11 cellular contexts compared by ENCODE assay signal in genomic region chr17:52297230-52298010, GRCh38.
DNase-seq lines count a peak whose midpoint lies in the region; ATAC-seq, FAIRE-seq and TF ChIP-seq lines count a peak whose summit lies in the region.
"Had no signal": no experiment of that assay in that cellular context is flagged by ENCODE, and none has a peak within 500 bp of the region (broad histone marks: within the 10 kb centered on the region; RNA-seq: fewer than 3 reads in every experiment).

No MANE protein-coding gene starts in this region.

- intact Hi-C loops in K562 (cut with micrococcal nuclease), result no loop called here
- intact Hi-C loops in left ventricle myocardium superior (cut with micrococcal nuclease), result no loop called here

- no peak overlapping the region for H3K9ac ChIP-seq in K562 (ENCODE audit: insufficient read depth in 1 of 2, low read depth in 2 of 2, low read length in 2 of 2)

- H3K4me2 ChIP-seq in K562 (ENCODE audit: insufficient read depth, low read length), result no peak overlapping the region

- TF ChIP-seq POLR2A in K562 (conservative IDR thresholded peaks at IDR 0.05), result no peak

- POLR2A ChIA-PET in K562 (lab: Yijun Ruan, JAX), result no interaction called here

- no peak overlapping the region for H2AFZ ChIP-seq in K562 (ENCODE audit: low read depth, low read length)

- peak; percentile 23 for DNase-seq in NOMO-1 treated with DMSO at 0.1 percent for 48 hours (lab: John Stamatoyannopoulos, UW; ENCODE audit: unreplicated experiment)
- no peak for DNase-seq in NOMO-1 (lab: John Stamatoyannopoulos, UW; ENCODE audit: unreplicated experiment in 2 of 2)
- peak; percentile 28 for DNase-seq in NAMALWA (ENCODE audit: low spot score)
- DNase-seq in K562 (ENCODE audit: extremely low read depth in 1 of 4, low spot score in 3 of 4), result no peak
- DNase-seq in renal cortical epithelial cell (ENCODE audit: low read depth), result peak; percentile 9
- DNase-seq in activated CD4-positive, alpha-beta T cell treated with anti-CD3 and anti-CD28 coated beads for 48 hours, result no peak
- no peak for DNase-seq in inferior parietal cortex (ENCODE audit: extremely low spot score)
- no peak for DNase-seq in left ventricle myocardium superior
- DNase-seq: activated CD4-positive, alpha-beta T cell treated with anti-CD3 and anti-CD28 coated beads, Interleukin-2, amount 50 U/mL, for 48 hours; stimulated activated naive CD8-positive, alpha-beta T cell treated with anti-CD3 and anti-CD28 coated beads, Interleukin-15, amount 100 ng/mL, for 72 hours had no signal

- no peak for TF ChIP-seq EP300 in K562 (IDR thresholded peaks at IDR 0.05; ENCODE audit: low read length)

- in situ Hi-C loops in K562 (cut with MboI), result no loop called here

- no peak for TF ChIP-seq CTCF in K562 (IDR thresholded peaks at IDR 0.05 in 2 of 3, conservative IDR thresholded peaks at IDR 0.05 in 1 of 3; ENCODE audit: insufficient read depth in 2 of 3, low read depth in 1 of 3, low read length in 3 of 3)

- no peaks in the 10 kb centered on the region for H4K20me1 ChIP-seq in K562 (replicated peaks; ENCODE audit: control insufficient read depth, insufficient read depth, low read length)

- CTCF ChIA-PET in K562 (lab: Yijun Ruan, JAX; ENCODE audit: low intra/inter-chr PET ratio), result no interaction called here

- ATAC-seq in K562 (no peak), left ventricle myocardium superior (no peak)
- ATAC-seq: Right ventricle myocardium inferior; stimulated activated naive CD8-positive, alpha-beta T cell treated with anti-CD3 and anti-CD28 coated beads, Interleukin-15, amount 100 ng/mL, for 72 hours had no signal

- H3K27me3 ChIP-seq in K562 (ENCODE audit: control insufficient read depth in 2 of 2, insufficient read depth in 2 of 2, low read length in 2 of 2), result no peaks in the 10 kb centered on the region

- no peak for FAIRE-seq in K562 (lab: Jason Lieb, UNC)

- no peak overlapping the region for H3K27ac ChIP-seq in K562 (ENCODE audit: extremely low read depth, low read depth, low read length)

- no peaks in the 10 kb centered on the region for H3K4me1 ChIP-seq in K562 (replicated peaks in 1 of 2; ENCODE audit: control insufficient read depth in 2 of 2, insufficient read depth in 2 of 2, low read length in 2 of 2)

- H3K9me1 ChIP-seq in K562 (ENCODE audit: control insufficient read depth, insufficient read depth, low read length), result no peaks in the 10 kb centered on the region

- no peaks in the 10 kb centered on the region for H3K79me2 ChIP-seq in K562 (ENCODE audit: control insufficient read depth, insufficient read depth, low read length)

- BruUV-seq in K562 (replicated peaks; lab: Mats Ljungman, UMichigan), result no TSS peak

- H3K4me3 ChIP-seq in K562, result no peak overlapping the region

- no peaks in the 10 kb centered on the region for H3K36me3 ChIP-seq in K562 (ENCODE audit: control insufficient read depth, insufficient read depth, low read length)

- under 1% methylated on average over 10 of the region's 10 CpGs for WGBS in K562 (ENCODE audit: insufficient coverage, low coverage, missing lambda C conversion rate)

- no peaks in the 10 kb centered on the region for H3K9me3 ChIP-seq in K562 (replicated peaks; ENCODE audit: control insufficient read depth, insufficient read depth, low read depth, low read length)

- TF ChIP-seq RAD21 in K562 (CRISPR knock-in tag; conservative IDR thresholded peaks at IDR 0.05 in 1 of 2, IDR thresholded peaks at IDR 0.05 in 1 of 2), result no peak

TF ChIP-seq in K562, 482 proteins besides CTCF, POLR2A, EP300 and RAD21:
- TF ChIP-seq ZNF511 (CRISPR knock-in tag; IDR thresholded peaks at IDR 0.05) (no peak), CEBPB (tag; IDR thresholded peaks at IDR 0.05) (peak; percentile 62), SIN3B (IDR thresholded peaks at IDR 0.05; ENCODE audit: low read depth) (no peak), STAT5A (IDR thresholded peaks at IDR 0.05; ENCODE audit: borderline replicate concordance, low read length) (no peak)

Comparison
In these comparisons a context has a peak if more than half of its experiments do, and no peak if none do; other contexts are left out.
1. DNase-seq: peak in NOMO-1 treated with DMSO at 0.1 percent for 48 hours (single experiment), NAMALWA (single experiment) and renal cortical epithelial cell (single experiment); none in NOMO-1 (0 of 2), K562 (0 of 4), activated CD4-positive, alpha-beta T cell treated with anti-CD3 and anti-CD28 coated beads for 48 hours (single experiment), inferior parietal cortex (single experiment) and left ventricle myocardium superior (single experiment).